Comparison of ENCODE assay signal across 1 cellular context in the genomic region with DNA sequence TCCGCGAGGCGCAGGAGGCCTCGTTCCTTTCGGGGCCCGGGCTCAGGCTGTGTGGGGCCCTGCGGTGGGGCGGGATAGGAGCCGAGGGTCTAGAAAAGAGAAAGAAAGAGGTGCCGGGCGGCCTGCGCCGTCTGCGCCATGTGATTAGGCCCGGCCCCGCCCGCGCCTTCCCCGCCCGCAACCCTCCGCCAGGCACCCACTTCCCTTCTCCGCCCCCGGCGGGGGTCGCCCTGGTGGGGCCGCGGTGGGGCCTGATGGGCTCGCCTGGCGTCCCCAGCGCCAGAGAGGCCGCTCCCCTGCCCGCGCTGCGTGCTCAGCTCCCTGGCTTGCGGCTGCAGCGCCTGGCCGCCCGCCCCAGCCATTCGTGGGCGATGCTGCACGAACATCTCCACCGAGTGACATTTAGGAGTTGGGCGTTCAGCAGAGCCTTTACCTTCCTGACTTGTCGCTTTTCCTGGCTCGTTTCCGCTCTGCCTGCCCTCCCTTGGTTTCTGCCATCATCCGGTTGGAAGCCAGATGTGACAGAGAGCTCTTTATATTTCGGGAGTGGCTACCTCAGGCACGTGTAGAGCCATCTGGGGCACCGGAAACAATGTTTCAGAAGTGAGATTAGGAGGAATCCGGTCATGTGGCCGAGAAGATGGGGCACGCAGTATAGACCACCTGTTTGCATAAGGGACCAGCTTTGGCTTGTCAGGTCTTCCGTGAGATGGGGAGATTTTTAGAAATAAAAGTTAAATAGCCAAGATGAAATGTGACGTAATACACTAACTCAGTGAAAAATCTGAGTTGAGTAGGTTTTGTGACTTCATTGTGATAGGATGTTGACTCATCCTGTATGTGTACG.
TF ChIP-seq lines count a peak whose summit lies in the region.

No MANE protein-coding gene starts in this region.

TF ChIP-seq in HepG2, 621 proteins besides CTCF, POLR2A, EP300 and RAD21 (continued from another document and continues in another):
- TF ChIP-seq SNAPC5 (CRISPR knock-in tag; IDR thresholded peaks at IDR 0.05; ENCODE audit: borderline replicate concordance) (no peak), PHF20 (CRISPR knock-in tag; IDR thresholded peaks at IDR 0.05) (peak; percentile 37; the same call in 1 of the 2 replicates), TMF1 (CRISPR knock-in tag; IDR thresholded peaks at IDR 0.05; ENCODE audit: low read depth) (no peak), ZNF510 (CRISPR knock-in tag; IDR thresholded peaks at IDR 0.05; ENCODE audit: low read depth) (0 out of 2 replicates have a peak, but pooled peaks have one; percentile 3), CENPT (CRISPR knock-in tag; IDR thresholded peaks at IDR 0.05; ENCODE audit: low read depth) (no peak), HNRNPL (IDR thresholded peaks at IDR 0.05; ENCODE audit: low read depth, low read length) (no peak), IKZF1 (IDR thresholded peaks at IDR 0.05) (no peak), KDM1A (CRISPR knock-in tag; IDR thresholded peaks at IDR 0.05) (no peak; the same call in 1 of the 2 replicates), NPAS2 (CRISPR knock-in tag; IDR thresholded peaks at IDR 0.05; ENCODE audit: borderline replicate concordance) (no peak), DMTF1 (CRISPR knock-in tag; IDR thresholded peaks at IDR 0.05) (no peak), SALL1 (CRISPR knock-in tag; IDR thresholded peaks at IDR 0.05) (peak; percentile 62), ELF1 (CRISPR knock-in tag; IDR thresholded peaks at IDR 0.05) (peak; percentile 54; the same call in 1 of the 2 replicates), EZH2 (conservative IDR thresholded peaks at IDR 0.05; ENCODE audit: low read depth, low read length) (no peak), ZNF709 (CRISPR knock-in tag; IDR thresholded peaks at IDR 0.05) (no peak), ETV6 (CRISPR knock-in tag; conservative IDR thresholded peaks at IDR 0.05) (no peak), ZBTB7A (CRISPR knock-in tag; IDR thresholded peaks at IDR 0.05) (no peak), ZBTB14 (CRISPR knock-in tag; IDR thresholded peaks at IDR 0.05) (0 out of 2 replicates have a peak, but pooled peaks have one; percentile 31), ZNF333 (CRISPR knock-in tag; IDR thresholded peaks at IDR 0.05; ENCODE audit: borderline replicate concordance) (peak; percentile 95; the same call in 1 of the 2 replicates), ZNF639 (CRISPR knock-in tag; conservative IDR thresholded peaks at IDR 0.05) (no peak), ZNF607 (CRISPR knock-in tag; IDR thresholded peaks at IDR 0.05; ENCODE audit: borderline replicate concordance) (peak; percentile 87; the same call in 1 of the 2 replicates), NR2C2 (CRISPR knock-in tag; IDR thresholded peaks at IDR 0.05; ENCODE audit: borderline replicate concordance) (peak; percentile 66), ZNF660 (CRISPR knock-in tag; IDR thresholded peaks at IDR 0.05; ENCODE audit: borderline replicate concordance, low read depth) (no peak), PHB2 (IDR thresholded peaks at IDR 0.05; ENCODE audit: partially characterized antibody) (no peak), MED1 (CRISPR knock-in tag; IDR thresholded peaks at IDR 0.05) (peak; percentile 65), HMGXB4 (CRISPR knock-in tag; IDR thresholded peaks at IDR 0.05; ENCODE audit: borderline replicate concordance in 1 of 2, low read depth in 1 of 2) (peak in 1 of 2 experiments; percentile 72; a peak in 3 of 4 replicates), ZNF20 (CRISPR knock-in tag; IDR thresholded peaks at IDR 0.05) (no peak), GATA4 (IDR thresholded peaks at IDR 0.05; ENCODE audit: borderline replicate concordance, low read depth) (no peak; the same call in 1 of the 2 replicates), HNF4A (CRISPR knock-in tag; IDR thresholded peaks at IDR 0.05) (peak; percentile 25; the same call in 1 of the 2 replicates), ZNF282 (IDR thresholded peaks at IDR 0.05; ENCODE audit: partially characterized antibody) (no peak), BCL6 (CRISPR knock-in tag; IDR thresholded peaks at IDR 0.05) (no peak; the same call in none of the 2 replicates), ZFP37 (CRISPR knock-in tag; IDR thresholded peaks at IDR 0.05; ENCODE audit: borderline replicate concordance) (no peak), AKAP8 (CRISPR knock-in tag; IDR thresholded peaks at IDR 0.05) (peak; percentile 50; the same call in 1 of the 2 replicates), ZNF460 (CRISPR knock-in tag; IDR thresholded peaks at IDR 0.05; ENCODE audit: borderline replicate concordance) (no peak), FOXO4 (CRISPR knock-in tag; conservative IDR thresholded peaks at IDR 0.05) (0 out of 2 replicates have a peak, but pooled peaks have one; percentile 87), CCAR2 (optimal IDR thresholded peaks at IDR 0.05; ENCODE audit: low read depth, low read length) (no peak)
- TF ChIP-seq, protein P1, sequence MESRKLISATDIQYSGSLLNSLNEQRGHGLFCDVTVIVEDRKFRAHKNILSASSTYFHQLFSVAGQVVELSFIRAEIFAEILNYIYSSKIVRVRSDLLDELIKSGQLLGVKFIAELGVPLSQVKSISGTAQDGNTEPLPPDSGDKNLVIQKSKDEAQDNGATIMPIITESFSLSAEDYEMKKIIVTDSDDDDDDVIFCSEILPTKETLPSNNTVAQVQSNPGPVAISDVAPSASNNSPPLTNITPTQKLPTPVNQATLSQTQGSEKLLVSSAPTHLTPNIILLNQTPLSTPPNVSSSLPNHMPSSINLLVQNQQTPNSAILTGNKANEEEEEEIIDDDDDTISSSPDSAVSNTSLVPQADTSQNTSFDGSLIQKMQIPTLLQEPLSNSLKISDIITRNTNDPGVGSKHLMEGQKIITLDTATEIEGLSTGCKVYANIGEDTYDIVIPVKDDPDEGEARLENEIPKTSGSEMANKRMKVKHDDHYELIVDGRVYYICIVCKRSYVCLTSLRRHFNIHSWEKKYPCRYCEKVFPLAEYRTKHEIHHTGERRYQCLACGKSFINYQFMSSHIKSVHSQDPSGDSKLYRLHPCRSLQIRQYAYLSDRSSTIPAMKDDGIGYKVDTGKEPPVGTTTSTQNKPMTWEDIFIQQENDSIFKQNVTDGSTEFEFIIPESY (CRISPR knock-in tag; IDR thresholded peaks at IDR 0.05), result no peak
- TF ChIP-seq, protein P2, sequence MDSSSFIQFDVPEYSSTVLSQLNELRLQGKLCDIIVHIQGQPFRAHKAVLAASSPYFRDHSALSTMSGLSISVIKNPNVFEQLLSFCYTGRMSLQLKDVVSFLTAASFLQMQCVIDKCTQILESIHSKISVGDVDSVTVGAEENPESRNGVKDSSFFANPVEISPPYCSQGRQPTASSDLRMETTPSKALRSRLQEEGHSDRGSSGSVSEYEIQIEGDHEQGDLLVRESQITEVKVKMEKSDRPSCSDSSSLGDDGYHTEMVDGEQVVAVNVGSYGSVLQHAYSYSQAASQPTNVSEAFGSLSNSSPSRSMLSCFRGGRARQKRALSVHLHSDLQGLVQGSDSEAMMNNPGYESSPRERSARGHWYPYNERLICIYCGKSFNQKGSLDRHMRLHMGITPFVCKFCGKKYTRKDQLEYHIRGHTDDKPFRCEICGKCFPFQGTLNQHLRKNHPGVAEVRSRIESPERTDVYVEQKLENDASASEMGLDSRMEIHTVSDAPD (CRISPR knock-in tag; IDR thresholded peaks at IDR 0.05), result no peak; the same call in 1 of the 2 replicates
- TF ChIP-seq, protein P3, sequence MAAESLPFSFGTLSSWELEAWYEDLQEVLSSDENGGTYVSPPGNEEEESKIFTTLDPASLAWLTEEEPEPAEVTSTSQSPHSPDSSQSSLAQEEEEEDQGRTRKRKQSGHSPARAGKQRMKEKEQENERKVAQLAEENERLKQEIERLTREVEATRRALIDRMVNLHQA (CRISPR knock-in tag; IDR thresholded peaks at IDR 0.05), result no peak
- TF ChIP-seq, protein P4, sequence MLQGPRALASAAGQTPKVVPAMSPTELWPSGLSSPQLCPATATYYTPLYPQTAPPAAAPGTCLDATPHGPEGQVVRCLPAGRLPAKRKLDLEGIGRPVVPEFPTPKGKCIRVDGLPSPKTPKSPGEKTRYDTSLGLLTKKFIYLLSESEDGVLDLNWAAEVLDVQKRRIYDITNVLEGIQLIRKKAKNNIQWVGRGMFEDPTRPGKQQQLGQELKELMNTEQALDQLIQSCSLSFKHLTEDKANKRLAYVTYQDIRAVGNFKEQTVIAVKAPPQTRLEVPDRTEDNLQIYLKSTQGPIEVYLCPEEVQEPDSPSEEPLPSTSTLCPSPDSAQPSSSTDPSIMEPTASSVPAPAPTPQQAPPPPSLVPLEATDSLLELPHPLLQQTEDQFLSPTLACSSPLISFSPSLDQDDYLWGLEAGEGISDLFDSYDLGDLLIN (CRISPR knock-in tag; IDR thresholded peaks at IDR 0.05; ENCODE audit: borderline replicate concordance), result peak; percentile 67; the same call in 1 of the 2 replicates
- TF ChIP-seq, protein P5, sequence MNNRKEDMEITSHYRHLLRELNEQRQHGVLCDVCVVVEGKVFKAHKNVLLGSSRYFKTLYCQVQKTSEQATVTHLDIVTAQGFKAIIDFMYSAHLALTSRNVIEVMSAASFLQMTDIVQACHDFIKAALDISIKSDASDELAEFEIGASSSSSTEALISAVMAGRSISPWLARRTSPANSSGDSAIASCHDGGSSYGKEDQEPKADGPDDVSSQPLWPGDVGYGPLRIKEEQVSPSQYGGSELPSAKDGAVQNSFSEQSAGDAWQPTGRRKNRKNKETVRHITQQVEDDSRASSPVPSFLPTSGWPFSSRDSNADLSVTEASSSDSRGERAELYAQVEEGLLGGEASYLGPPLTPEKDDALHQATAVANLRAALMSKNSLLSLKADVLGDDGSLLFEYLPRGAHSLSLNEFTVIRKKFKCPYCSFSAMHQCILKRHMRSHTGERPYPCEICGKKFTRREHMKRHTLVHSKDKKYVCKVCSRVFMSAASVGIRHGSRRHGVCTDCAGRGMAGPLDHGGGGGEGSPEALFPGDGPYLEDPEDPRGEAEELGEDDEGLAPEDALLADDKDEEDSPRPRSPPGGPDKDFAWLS (CRISPR knock-in tag; IDR thresholded peaks at IDR 0.05; ENCODE audit: borderline replicate concordance), result no peak
- TF ChIP-seq, protein P6, sequence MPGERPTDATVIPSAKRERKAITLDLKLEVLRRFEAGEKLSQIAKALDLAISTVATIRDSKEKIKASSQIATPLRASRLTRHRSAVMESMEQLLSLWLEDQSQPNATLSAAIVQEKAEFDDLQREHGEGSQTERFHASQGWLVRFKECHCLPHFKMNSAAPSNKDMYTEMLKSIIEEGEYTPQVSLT (CRISPR knock-in tag; IDR thresholded peaks at IDR 0.05; ENCODE audit: borderline replicate concordance, low read depth), result no peak
